Comparison of ENCODE assay signal across 1 cellular context in genomic region chr3:126987129-126987528, GRCh38.
TF ChIP-seq lines count a peak whose summit lies in the region.

No MANE protein-coding gene starts in this region.

TF ChIP-seq in WTC11, 78 proteins besides CTCF, POLR2A, EP300 and RAD21 (continued from another document):
- TF ChIP-seq FOXJ3 (CRISPR knock-in tag; IDR thresholded peaks at IDR 0.05; ENCODE audit: borderline replicate concordance) (no peak), GABPB1 (CRISPR knock-in tag; IDR thresholded peaks at IDR 0.05) (no peak), RELA (CRISPR knock-in tag; IDR thresholded peaks at IDR 0.05; ENCODE audit: borderline replicate concordance) (no peak), ATF2 (CRISPR knock-in tag; IDR thresholded peaks at IDR 0.05; ENCODE audit: borderline replicate concordance, low read depth) (no peak), GRHL2 (CRISPR knock-in tag; IDR thresholded peaks at IDR 0.05; ENCODE audit: insufficient replicate concordance, severe bottlenecking) (no peak), ZSCAN18 (CRISPR knock-in tag; IDR thresholded peaks at IDR 0.05) (no peak)
